In the genomic region with DNA sequence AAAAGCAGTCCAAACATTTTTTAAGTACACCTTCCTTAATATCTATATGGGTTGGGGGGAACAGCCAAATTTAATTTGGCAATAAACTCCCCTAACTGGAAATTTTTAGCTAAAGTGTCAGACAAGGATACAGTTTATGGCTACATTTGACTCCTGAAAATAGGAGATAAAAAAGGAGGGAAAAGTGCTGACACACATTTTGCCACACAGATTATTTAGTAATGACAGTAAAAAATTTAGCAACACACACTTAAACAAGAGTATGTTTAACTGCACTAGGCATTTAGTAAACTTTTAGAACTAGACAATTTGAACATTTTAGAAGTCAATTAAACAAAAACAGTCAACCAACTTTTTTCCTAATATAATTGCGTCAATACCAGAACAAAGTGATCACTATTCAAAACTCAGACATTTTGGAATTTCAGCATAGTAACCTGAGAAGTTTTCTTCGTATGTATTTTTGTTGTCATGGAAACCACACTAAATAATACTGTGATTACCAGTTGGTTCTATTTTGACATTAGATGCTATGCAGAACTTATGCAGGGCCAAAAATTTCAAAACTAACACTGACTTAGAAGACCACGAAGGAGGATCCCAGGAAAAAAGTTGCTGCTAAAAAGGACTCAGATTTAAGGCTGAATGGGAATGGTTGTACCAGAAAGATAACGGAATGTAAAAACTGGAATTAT, we compare ENCODE assay signal across 1 cellular context.
TF ChIP-seq lines count a peak whose summit lies in the region.

No MANE protein-coding gene starts in this region.

TF ChIP-seq in IMR-90, 13 proteins besides CTCF, POLR2A, EP300 and RAD21:
- no peak for TF ChIP-seq SMC3 (IDR thresholded peaks at IDR 0.05; ENCODE audit: low read depth, low read length)
- TF ChIP-seq MAFK (IDR thresholded peaks at IDR 0.05; ENCODE audit: low read depth, low read length) = peak; percentile 40
